In genomic region chr10:73644015-73644743, GRCh38 we compare ENCODE assay signal across 8 cellular contexts. TPM values are rescaled to one million over a fixed set of nuclear protein-coding genes. Genes with fewer than 3 reads are reported as not detected.
DNase-seq lines count a peak whose midpoint lies in the region; ATAC-seq, FAIRE-seq and TF ChIP-seq lines count a peak whose summit lies in the region.

No MANE protein-coding gene starts in this region.

- POLR2A ChIA-PET in Panc1 (lab: Charles Lee) = interaction anchor here (0.7 kb wide), 1 partner anchor 114 kb away, joined by 8 read pairs; no protein-coding TSS in a partner anchor

- FAIRE-seq in G401.6 (lab: Jason Lieb, UNC) = peak; percentile 53

- no peaks in the 10 kb centered on the region for H3K4me1 ChIP-seq in Panc1 (ENCODE audit: control insufficient read depth, insufficient read depth, low read length)

- no peak overlapping the region for H3K4me3 ChIP-seq in Panc1 (ENCODE audit: low read depth in 2 of 2, low read length in 2 of 2)

- TF ChIP-seq CTCF in Panc1 (IDR thresholded peaks at IDR 0.05) = peak; percentile 90

- no peaks in the 10 kb centered on the region for H3K36me3 ChIP-seq in Panc1 (ENCODE audit: control insufficient read depth, insufficient read depth, low read length)

- ATAC-seq in Panc1 = peak; percentile 81
- ATAC-seq in HG02852 (IDR thresholded peaks at IDR 0.05; ENCODE audit: unreplicated experiment) = no peak
- no peak for ATAC-seq in GM18870 (IDR thresholded peaks at IDR 0.05; ENCODE audit: unreplicated experiment)

- BruUV-seq in Panc1 (replicated peaks; lab: Mats Ljungman, UMichigan) = no TSS peak

- H3K27ac ChIP-seq in Panc1 (ENCODE audit: low read length) = peak overlapping the region; percentile 23; the same call in 1 of the 2 replicates

- in situ Hi-C loops in Panc1 (cut with HindIII; ENCODE audit: low pct_unique_long_range_greater_than_20kb, low sequenced_read_pairs) = no loop called here

- intact Hi-C loops in Panc1 (cut with micrococcal nuclease; ENCODE audit: unreplicated experiment) = loop anchor here (1.0 to 10.0 kb wide), 2 partner anchors 115 to 379 kb away; no protein-coding TSS in a partner anchor

- no peaks in the 10 kb centered on the region for H3K9me3 ChIP-seq in Panc1 (ENCODE audit: control insufficient read depth, insufficient read depth, low read depth, low read length)

- CTCF ChIA-PET in Panc1 (lab: Charles Lee) = interaction anchor here (0.6 to 3.0 kb wide), 12 partner anchors 13 to 372 kb away, joined by 3 to 23 read pairs (median 4); partner anchors contain the start of gene USP54

- DNase-seq in HuH-7.5 (ENCODE audit: low spot score) (peak; percentile 62), Panc1 (ENCODE audit: low read depth, low spot score) (peak; percentile 69), fibroblast of the conjunctiva (ENCODE audit: low read depth) (peak; percentile 62), nucleus accumbens (lab: John Stamatoyannopoulos, UW) (peak in 45 of 56 donors; percentile 3 to 76 (median 29))
- peak; percentile 27 for DNase-seq in activated T-helper 9 cell treated with anti-CD3 and anti-CD28 coated beads, Interleukin-2, amount 50 U/mL, for 16 hours (ENCODE audit: low read depth)

- H3K27me3 ChIP-seq in Panc1 (ENCODE audit: control insufficient read depth, insufficient read depth, low read length) = no peaks in the 10 kb centered on the region

RNA-seq across cellular contexts. Expression of gene MYOZ1, which starts 2.9 kb away (rescaled TPM):
- not detected for total RNA-seq in Panc1 (2021; ENCODE audit: unreplicated experiment)
- not detected for polyA plus RNA-seq in Panc1 (2012; ENCODE audit: insufficient read length)

RNA-seq across cellular contexts. Expression of gene SYNPO2L, which starts 11.7 kb away (rescaled TPM):
- not detected for total RNA-seq in Panc1 (2021; ENCODE audit: unreplicated experiment)
- 0.07 TPM for polyA plus RNA-seq in Panc1 (2012; ENCODE audit: insufficient read length)

RNA-seq across cellular contexts. Expression of gene USP54, which starts 53.0 kb away (rescaled TPM):
- 32.8 TPM for total RNA-seq in Panc1 (2021; ENCODE audit: unreplicated experiment)
- polyA plus RNA-seq in Panc1 (2012; ENCODE audit: insufficient read length) = 15.0 TPM

RNA-seq across cellular contexts. Expression of gene AGAP5, which starts 53.7 kb away (rescaled TPM):
- 6.6 TPM for total RNA-seq in Panc1 (2021; ENCODE audit: unreplicated experiment)
- polyA plus RNA-seq in Panc1 (2012; ENCODE audit: insufficient read length) = 5.0 TPM
